28 cellular contexts compared by ENCODE assay signal in the genomic region with DNA sequence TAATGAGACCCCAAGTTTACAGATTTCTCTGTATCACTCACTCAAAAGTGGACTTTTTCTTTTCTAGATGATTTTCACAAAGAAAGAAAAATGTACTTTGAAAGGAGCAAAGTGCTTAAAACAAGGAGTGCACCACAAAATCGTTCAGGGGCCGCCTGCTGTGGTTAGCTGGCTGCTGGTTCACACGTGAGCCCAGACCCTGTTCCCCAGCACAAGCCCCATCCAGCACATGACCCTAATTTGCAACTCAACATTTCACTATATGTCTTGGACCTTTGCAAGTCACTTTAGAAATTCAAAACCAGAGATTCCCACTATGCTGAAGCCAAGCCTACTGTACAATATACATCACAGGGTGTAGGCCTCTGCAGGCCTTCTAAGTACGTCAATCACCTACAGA.
DNase-seq lines count a peak whose midpoint lies in the region; ATAC-seq and TF ChIP-seq lines count a peak whose summit lies in the region.
"Had no signal": no experiment of that assay in that cellular context is flagged by ENCODE, and none has a peak within 500 bp of the region (broad histone marks: within the 10 kb centered on the region; RNA-seq: fewer than 3 reads in every experiment).

No MANE protein-coding gene starts in this region.

- no peak overlapping the region for H3T11ph ChIP-seq in H9 (ENCODE audit: low read length)

- H4K8ac ChIP-seq in H9 (replicated peaks; ENCODE audit: insufficient read length, low read depth, low read length) = no peak overlapping the region
- no peak overlapping the region for H4K8ac ChIP-seq in trophoblast cell (ENCODE audit: low read depth, low read length)

- H3K36me3 ChIP-seq in RWPE2 (ENCODE audit: low read depth) = peaks cover 6% of the 10 kb centered on the region; the same call in 1 of the 2 replicates
- H3K36me3 ChIP-seq in trophoblast cell (ENCODE audit: control insufficient read depth in 1 of 2, insufficient read depth in 2 of 2, low read length in 2 of 2) = peaks cover 0 to 3% of the 10 kb centered on the region in 2 experiments
- H3K36me3 ChIP-seq: cardiac muscle cell, gastroesophageal sphincter, left ventricle myocardium inferior, tibial nerve had no signal

- no peaks in the 10 kb centered on the region for H3K23me2 ChIP-seq in H9 (ENCODE audit: insufficient read length, low read depth, low read length, poor library complexity, severe bottlenecking)

- H3K27ac Mint-ChIP-seq in H9 = peak overlapping the region in 2 of 3 experiments; percentile 71 to 78; a peak in 3 of 7 replicates
- H3K27ac Mint-ChIP-seq: naive thymus-derived CD8-positive, alpha-beta T cell had no signal

- H2AFZ ChIP-seq in H9 (ENCODE audit: low read length) (no peak overlapping the region), trophoblast cell (ENCODE audit: insufficient read depth, low read length, poor library complexity) (no peak overlapping the region)

- H2BK120ac ChIP-seq in H9 (ENCODE audit: low read depth, low read length, poor library complexity, severe bottlenecking) (no peak overlapping the region), trophoblast cell (ENCODE audit: insufficient read depth, low read length, poor library complexity) (no peak overlapping the region)

- H3K18ac ChIP-seq in H9 (ENCODE audit: insufficient read length, low read depth, low read length) = no peak overlapping the region
- H3K18ac ChIP-seq in trophoblast cell (ENCODE audit: low read length) = no peak overlapping the region

- no peaks in the 10 kb centered on the region for H4K20me1 ChIP-seq in H9 (ENCODE audit: control insufficient read depth, insufficient read depth, insufficient read length)

- no peaks in the 10 kb centered on the region for H3K9me3 Mint-ChIP-seq in H9
- H3K9me3 Mint-ChIP-seq: naive thymus-derived CD8-positive, alpha-beta T cell; WTC11 had no signal

- H3K14ac ChIP-seq in H9 (ENCODE audit: insufficient read depth, low read length) (no peak overlapping the region), trophoblast cell (ENCODE audit: low read length) (no peak overlapping the region)

- H3K4me1 ChIP-seq in H9 (ENCODE audit: insufficient read depth, low read length) = peaks cover 8% of the 10 kb centered on the region; the same call in 1 of the 2 replicates
- H3K4me1 ChIP-seq in RWPE2 (ENCODE audit: insufficient read depth, poor library complexity, severe bottlenecking) = peaks cover 23% of the 10 kb centered on the region
- no peaks in the 10 kb centered on the region for H3K4me1 ChIP-seq in trophoblast cell (ENCODE audit: control insufficient read depth in 1 of 2, insufficient read depth in 2 of 2, low read length in 2 of 2)

- H3K27me3 Mint-ChIP-seq in H9 (ENCODE audit: low read depth) = no peaks in the 10 kb centered on the region; the same call in 1 of the 2 replicates

- H3K23ac ChIP-seq in H9 (ENCODE audit: insufficient read length, low read depth, low read length) (no peak overlapping the region), trophoblast cell (ENCODE audit: low read length) (no peak overlapping the region)

- no peak overlapping the region for H4K12ac ChIP-seq in trophoblast cell (ENCODE audit: low read depth, low read length)

- H3K27me3 ChIP-seq in H9 (ENCODE audit: insufficient read depth, low read length) = no peaks in the 10 kb centered on the region
- H3K27me3 ChIP-seq in RWPE2 (ENCODE audit: insufficient read depth, poor library complexity, severe bottlenecking) = no peaks in the 10 kb centered on the region
- no peaks in the 10 kb centered on the region for H3K27me3 ChIP-seq in trophoblast cell (ENCODE audit: insufficient read depth, low read length)
- H3K27me3 ChIP-seq: cardiac muscle cell, esophagus squamous epithelium, gastroesophageal sphincter, tibial nerve had no signal

- H3K9ac ChIP-seq in H9 (ENCODE audit: extremely low read depth, insufficient read length, low read length) (no peak overlapping the region), trophoblast cell (ENCODE audit: low read length) (peak overlapping the region; percentile 45)

- no peak overlapping the region for H3K56ac ChIP-seq in H9 (ENCODE audit: insufficient read length, low read depth, low read length)

- H3K9me3 ChIP-seq in H9 (ENCODE audit: control insufficient read depth, low read depth, low read length) (no peaks in the 10 kb centered on the region), RWPE2 (ENCODE audit: severe bottlenecking) (no peaks in the 10 kb centered on the region), trophoblast cell (ENCODE audit: insufficient read depth, low read depth, low read length) (no peaks in the 10 kb centered on the region)
- H3K9me3 ChIP-seq: esophagus squamous epithelium, gastroesophageal sphincter, left ventricle myocardium inferior, tibial nerve had no signal

- no peak for ATAC-seq in RWPE2 (ENCODE audit: low read depth)
- ATAC-seq: gastroesophageal sphincter; naive thymus-derived CD8-positive, alpha-beta T cell; Panc1; WTC11 had no signal

- H3K27ac ChIP-seq in H9 (ENCODE audit: insufficient read length, low read depth, low read length) = no peak overlapping the region
- peak overlapping the region; percentile 94 for H3K27ac ChIP-seq in RWPE2 (ENCODE audit: poor library complexity, severe bottlenecking)
- H3K27ac ChIP-seq in epithelial cell of prostate = peak overlapping the region; percentile 87
- H3K27ac ChIP-seq in trophoblast cell (ENCODE audit: low read depth, low read length) = no peak overlapping the region
- H3K27ac ChIP-seq: cardiac muscle cell, left ventricle myocardium inferior had no signal

- no peak overlapping the region for H3K4me3 ChIP-seq in RWPE2 (ENCODE audit: severe bottlenecking)
- H3K4me3 ChIP-seq in trophoblast cell (ENCODE audit: low read depth, low read length) = no peak overlapping the region
- H3K4me3 ChIP-seq: cardiac muscle cell, esophagus squamous epithelium, gastroesophageal sphincter, left ventricle myocardium inferior, skin epidermis, tibial nerve had no signal

- no peak overlapping the region for H3K4me3 Mint-ChIP-seq in H9
- H3K4me3 Mint-ChIP-seq: naive thymus-derived CD8-positive, alpha-beta T cell had no signal

- no peak overlapping the region for H4K5ac ChIP-seq in H9 (ENCODE audit: insufficient read length, low read depth, low read length)

- no peak overlapping the region for H3K4me2 ChIP-seq in H9 (ENCODE audit: insufficient read depth, insufficient read length, low read length)
- no peak overlapping the region for H3K4me2 ChIP-seq in trophoblast cell (ENCODE audit: low read length)

- H2BK12ac ChIP-seq in H9 (ENCODE audit: insufficient read length, low read depth, low read length) (no peak overlapping the region), trophoblast cell (ENCODE audit: low read length) (no peak overlapping the region)

- TF ChIP-seq CTCF in H9 (conservative IDR thresholded peaks at IDR 0.05) (no peak), RWPE2 (IDR thresholded peaks at IDR 0.05; ENCODE audit: poor library complexity, severe bottlenecking) (no peak)

- H2AK5ac ChIP-seq in H9 (ENCODE audit: insufficient read length, low read length) (no peak overlapping the region), trophoblast cell (ENCODE audit: low read length) (no peak overlapping the region)

- no peak overlapping the region for H2BK20ac ChIP-seq in H9 (ENCODE audit: low read depth, low read length, poor library complexity, severe bottlenecking)

- H2BK5ac ChIP-seq in H9 (ENCODE audit: insufficient read length, low read length) (no peak overlapping the region), trophoblast cell (ENCODE audit: low read depth, low read length, poor library complexity) (no peak overlapping the region)

- H4K91ac ChIP-seq in H9 (ENCODE audit: insufficient read length, low read depth, low read length) (no peak overlapping the region), trophoblast cell (ENCODE audit: low read depth, low read length) (no peak overlapping the region)

- 0 out of 7 replicates have a peak, but pooled peaks cover 0 to 3% (median 0%) of the 10 kb centered on the region in 3 experiments for H3K36me3 Mint-ChIP-seq in H9 (ENCODE audit: insufficient read depth in 1 of 3, low read depth in 3 of 3)
- H3K36me3 Mint-ChIP-seq: naive thymus-derived CD8-positive, alpha-beta T cell; WTC11 had no signal

- no CpG with 5 or more reads among the region's 4 CpGs for WGBS in H9 (ENCODE audit: extremely low coverage, insufficient read length, low lambda C conversion rate)
- WGBS in trophoblast cell (ENCODE audit: extremely low coverage, insufficient coverage, insufficient read length) = no CpG with 5 or more reads among the region's 4 CpGs

- DNase-seq in H9 (no peak), RWPE2 (ENCODE audit: low spot score) (no peak), epithelial cell of prostate (ENCODE audit: low read depth, low spot score) (no peak), trophoblast cell (no peak), UCSD-AML1 (lab: John Stamatoyannopoulos, UW; ENCODE audit: unreplicated experiment) (no peak), HPDE6-E6E7 (ENCODE audit: extremely low spot score) (no peak), activated T-cell treated with anti-CD3 and anti-CD28 coated beads for 4 hours (no peak)
- DNase-seq: activated CD4-positive, alpha-beta T cell treated with anti-CD3 and anti-CD28 coated beads, Interleukin-2, amount 50 U/mL, for 1 hour; activated naive CD4-positive, alpha-beta T cell; activated T-cell treated with anti-CD3 and anti-CD28 coated beads, Interleukin-2, amount 50 U/mL, for 48 hours; C1 segment of cervical spinal cord; DND-41; esophagus squamous epithelium; hypothalamus; left ventricle myocardium inferior; midbrain; naive thymus-derived CD8-positive, alpha-beta T cell; NCI-H1092; NCI-H1694 treated with DMSO at 0.1 percent for 48 hours; NCI-H524 treated with DMSO at 0.1 percent for 48 hours; nucleus accumbens; stimulated activated CD4-positive, alpha-beta T cell treated with anti-CD3 and anti-CD28 coated beads, Interleukin-1b, Interleukin-23, amount 100 ng/mL, for 48 hours had no signal

- H2BK15ac ChIP-seq in H9 (ENCODE audit: low read depth, low read length) = no peak overlapping the region

- H3K79me1 ChIP-seq in H9 (ENCODE audit: insufficient read depth, low read depth, low read length, poor library complexity, severe bottlenecking) (no peaks in the 10 kb centered on the region), trophoblast cell (ENCODE audit: low read length) (no peaks in the 10 kb centered on the region)

- H3K79me2 ChIP-seq in H9 (ENCODE audit: insufficient read depth, low read length) (no peaks in the 10 kb centered on the region; the same call in 1 of the 2 replicates), trophoblast cell (ENCODE audit: control insufficient read depth, insufficient read depth, low read length, poor library complexity) (no peaks in the 10 kb centered on the region)

- no peak overlapping the region for H3K4ac ChIP-seq in H9 (ENCODE audit: low read depth, low read length)
- no peak overlapping the region for H3K4ac ChIP-seq in trophoblast cell (ENCODE audit: low read depth, low read length)

- peaks cover 59% of the 10 kb centered on the region in 2 experiments for H3K4me1 Mint-ChIP-seq in H9

Comparison
In these comparisons a context has a peak if more than half of its experiments do, and no peak if none do; other contexts are left out.
1. H3K27ac ChIP-seq: peak in RWPE2 (single experiment) and epithelial cell of prostate (single experiment); none in H9 (single experiment) and trophoblast cell (single experiment).